17 cellular contexts compared by ENCODE assay signal in the genomic region with DNA sequence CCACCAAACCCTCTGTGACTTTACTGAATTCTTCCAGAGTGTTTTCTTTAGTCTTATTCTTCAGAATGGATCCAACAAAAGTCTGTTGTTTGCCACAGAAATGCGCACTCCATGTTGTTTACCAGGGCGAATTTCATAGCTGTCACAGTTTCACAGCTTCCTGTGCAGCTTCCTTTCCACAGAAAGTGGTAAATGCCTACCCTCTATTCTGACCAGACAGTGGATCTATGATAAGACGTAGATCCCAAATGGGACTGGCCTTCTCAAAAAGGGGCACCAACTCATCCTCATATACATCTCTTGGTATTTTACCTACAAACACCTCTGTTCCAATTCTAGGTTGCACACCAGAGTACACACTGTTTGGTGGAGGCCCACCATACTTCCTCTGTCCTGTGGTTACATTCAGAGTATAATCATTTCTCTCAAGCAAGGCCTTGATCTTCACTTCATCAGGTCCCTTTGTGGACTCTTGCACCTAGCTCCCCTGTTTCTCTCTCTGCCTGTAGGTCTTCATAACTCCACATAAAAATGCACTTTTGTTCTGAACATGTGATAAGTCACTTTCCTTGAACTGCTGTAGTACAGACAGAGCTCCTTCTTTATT.
DNase-seq lines count a peak whose midpoint lies in the region; ATAC-seq and TF ChIP-seq lines count a peak whose summit lies in the region.
"Had no signal": no experiment of that assay in that cellular context is flagged by ENCODE, and none has a peak within 500 bp of the region (broad histone marks: within the 10 kb centered on the region; RNA-seq: fewer than 3 reads in every experiment).

No MANE protein-coding gene starts in this region.

- no peaks in the 10 kb centered on the region for H3K9me2 ChIP-seq in Loucy (replicated peaks; ENCODE audit: low read depth, low read length)

- peak; percentile 53 for DNase-seq in activated CD4-positive, alpha-beta T cell treated with anti-CD3 and anti-CD28 coated beads, Interleukin-2, amount 10 ng/mL, durations not matched to agents 24 days and 14 days
- no peak for DNase-seq in activated CD4-positive, alpha-beta T cell treated with anti-CD3 and anti-CD28 coated beads, Interleukin-2, amount 50 U/mL, for 4 hours
- peak in 1 of 3 donors; percentile 15 for DNase-seq in CD4-positive, CD25-positive, alpha-beta regulatory T cell
- DNase-seq in central memory CD8-positive, alpha-beta T cell (ENCODE audit: low spot score in 2 of 2), result no peak
- no peak for DNase-seq in GM13976 (ENCODE audit: low spot score)
- DNase-seq: 8988T; COR-L47; NCI-H1436 treated with DMSO at 0.1 percent for 48 hours; NCI-H2081; NCI-H226; NCI-H526 treated with DMSO at 0.1 percent for 48 hours; NK-92 treated with Interleukin-12 subunit alpha and Interleukin-12 subunit beta, amount 100 ng/mL, for 24 hours had no signal

- no peak overlapping the region for H3K4me3 Mint-ChIP-seq in activated CD4-positive, alpha-beta T cell treated with anti-CD3 and anti-CD28 coated beads, Interleukin-2, amount 10 ng/mL, durations not matched to agents 24 days and 14 days
- no peak overlapping the region for H3K4me3 Mint-ChIP-seq in CD4-positive, CD25-positive, alpha-beta regulatory T cell
- no peak overlapping the region for H3K4me3 Mint-ChIP-seq in central memory CD8-positive, alpha-beta T cell

- peaks cover 24% of the 10 kb centered on the region for H3K4me1 Mint-ChIP-seq in activated CD4-positive, alpha-beta T cell treated with anti-CD3 and anti-CD28 coated beads, Interleukin-2, amount 10 ng/mL, durations not matched to agents 24 days and 14 days
- peaks cover 25 to 41% (median 33%) of the 10 kb centered on the region in 4 donors for H3K4me1 Mint-ChIP-seq in CD4-positive, CD25-positive, alpha-beta regulatory T cell
- H3K4me1 Mint-ChIP-seq in central memory CD8-positive, alpha-beta T cell, result peaks cover 42% of the 10 kb centered on the region

- peaks cover 14% of the 10 kb centered on the region for H3K9me3 Mint-ChIP-seq in activated CD4-positive, alpha-beta T cell treated with anti-CD3 and anti-CD28 coated beads, Interleukin-2, amount 10 ng/mL, durations not matched to agents 24 days and 14 days
- no peaks in the 10 kb centered on the region for H3K9me3 Mint-ChIP-seq in CD4-positive, CD25-positive, alpha-beta regulatory T cell
- H3K9me3 Mint-ChIP-seq in central memory CD8-positive, alpha-beta T cell, result no peaks in the 10 kb centered on the region
- H3K9me3 Mint-ChIP-seq: IgD-negative memory B cell had no signal

- H3K27me3 ChIP-seq in CD4-positive, CD25-positive, alpha-beta regulatory T cell (ENCODE audit: control insufficient read depth, insufficient read depth, low read length), result no peaks in the 10 kb centered on the region
- H3K27me3 ChIP-seq in Loucy (ENCODE audit: insufficient read depth, low read length, poor library complexity, severe bottlenecking), result no peaks in the 10 kb centered on the region
- H3K27me3 ChIP-seq: BLaER1 had no signal

- H3K36me3 ChIP-seq in CD4-positive, CD25-positive, alpha-beta regulatory T cell (ENCODE audit: control insufficient read depth, insufficient read depth, low read length), result peaks cover 24% of the 10 kb centered on the region
- peaks cover 31% of the 10 kb centered on the region; the same call in 1 of the 2 replicates for H3K36me3 ChIP-seq in Loucy (ENCODE audit: insufficient read depth, low read length)

- no peak overlapping the region for H2AFZ ChIP-seq in Loucy (ENCODE audit: low read length)

- H3K36me3 Mint-ChIP-seq in activated CD4-positive, alpha-beta T cell treated with anti-CD3 and anti-CD28 coated beads, Interleukin-2, amount 10 ng/mL, durations not matched to agents 24 days and 14 days (ENCODE audit: low read depth), result peaks cover 56% of the 10 kb centered on the region
- H3K36me3 Mint-ChIP-seq in CD4-positive, CD25-positive, alpha-beta regulatory T cell, result peaks cover 65% of the 10 kb centered on the region
- H3K36me3 Mint-ChIP-seq in central memory CD8-positive, alpha-beta T cell (ENCODE audit: insufficient read depth), result peaks cover 19% of the 10 kb centered on the region

- ATAC-seq in CD4-positive, CD25-positive, alpha-beta regulatory T cell (ENCODE audit: low read depth in 2 of 2), result no peak
- no peak for ATAC-seq in central memory CD8-positive, alpha-beta T cell (replicated peaks; ENCODE audit: extremely low read depth, poor library complexity, severe bottlenecking)
- no peak for ATAC-seq in HG03469 (IDR thresholded peaks at IDR 0.05; ENCODE audit: unreplicated experiment)
- ATAC-seq in GM18909 (IDR thresholded peaks at IDR 0.05; ENCODE audit: poor library complexity, unreplicated experiment), result no peak

- peak overlapping the region; percentile 17 for H3K27ac Mint-ChIP-seq in activated CD4-positive, alpha-beta T cell treated with anti-CD3 and anti-CD28 coated beads, Interleukin-2, amount 10 ng/mL, durations not matched to agents 24 days and 14 days
- peak overlapping the region in 2 of 3 donors; percentile 15 to 48 for H3K27ac Mint-ChIP-seq in CD4-positive, CD25-positive, alpha-beta regulatory T cell
- peak overlapping the region; percentile 42 for H3K27ac Mint-ChIP-seq in central memory CD8-positive, alpha-beta T cell (ENCODE audit: low read depth)
- H3K27ac Mint-ChIP-seq: IgD-negative memory B cell had no signal

- intact Hi-C loops in activated CD4-positive, alpha-beta T cell treated with anti-CD3 and anti-CD28 coated beads, Interleukin-2, amount 10 ng/mL, durations not matched to agents 24 days and 14 days (cut with micrococcal nuclease), result no loop called here

- no peaks in the 10 kb centered on the region for H3K27me3 Mint-ChIP-seq in activated CD4-positive, alpha-beta T cell treated with anti-CD3 and anti-CD28 coated beads, Interleukin-2, amount 10 ng/mL, durations not matched to agents 24 days and 14 days
- H3K27me3 Mint-ChIP-seq in CD4-positive, CD25-positive, alpha-beta regulatory T cell, result no peaks in the 10 kb centered on the region
- no peaks in the 10 kb centered on the region for H3K27me3 Mint-ChIP-seq in central memory CD8-positive, alpha-beta T cell
- H3K27me3 Mint-ChIP-seq: IgD-negative memory B cell had no signal

- H3K9ac ChIP-seq in Loucy (ENCODE audit: low read depth, low read length, poor library complexity, severe bottlenecking), result no peak overlapping the region
- H3K9ac ChIP-seq: BLaER1 had no signal

- H3K79me2 ChIP-seq in Loucy (ENCODE audit: insufficient read depth, low read length), result peaks cover 4% of the 10 kb centered on the region

- H3K27ac ChIP-seq in CD4-positive, CD25-positive, alpha-beta regulatory T cell (ENCODE audit: insufficient read depth, low read length, poor library complexity, severe bottlenecking), result no peak overlapping the region
- H3K27ac ChIP-seq: BLaER1 had no signal

- no peak overlapping the region for H3K4me3 ChIP-seq in CD4-positive, CD25-positive, alpha-beta regulatory T cell (ENCODE audit: low read depth, low read length)
- H3K4me3 ChIP-seq in Loucy (ENCODE audit: low read length, poor library complexity, severe bottlenecking), result no peak overlapping the region
- H3K4me3 ChIP-seq: BLaER1 had no signal

- H4K20me1 ChIP-seq in Loucy (ENCODE audit: insufficient read depth, low read length, poor library complexity, severe bottlenecking), result no peaks in the 10 kb centered on the region
- H4K20me1 ChIP-seq: BLaER1 had no signal

- TF ChIP-seq CTCF in Loucy (conservative IDR thresholded peaks at IDR 0.05; ENCODE audit: low read length) (no peak), GM13976 (IDR thresholded peaks at IDR 0.05; ENCODE audit: borderline replicate concordance, control extremely low read depth, extremely low read depth, insufficient read depth, missing control alignments) (no peak)

- in situ Hi-C loops in GM13976 (cut with MboI; ENCODE audit: low sequenced_read_pairs, unreplicated experiment), result no loop called here

- no peaks in the 10 kb centered on the region for H3K4me1 ChIP-seq in CD4-positive, CD25-positive, alpha-beta regulatory T cell (ENCODE audit: control insufficient read depth, insufficient read depth, low read length, poor library complexity, severe bottlenecking)
- peaks cover 16% of the 10 kb centered on the region for H3K4me1 ChIP-seq in Loucy (ENCODE audit: insufficient read depth, low read length, poor library complexity, severe bottlenecking)
- H3K4me1 ChIP-seq: BLaER1 had no signal

- no peaks in the 10 kb centered on the region for H3K9me3 ChIP-seq in CD4-positive, CD25-positive, alpha-beta regulatory T cell (ENCODE audit: control insufficient read depth in 2 of 2, low read length in 2 of 2)
- H3K9me3 ChIP-seq in Loucy (ENCODE audit: insufficient read depth, low read depth, low read length), result no peaks in the 10 kb centered on the region

- peak overlapping the region; percentile 30 for H3K4me2 ChIP-seq in Loucy (ENCODE audit: low read depth, low read length, poor library complexity, severe bottlenecking)
- H3K4me2 ChIP-seq: BLaER1 had no signal

- H3F3A ChIP-seq in Loucy (ENCODE audit: low read depth), result no peaks in the 10 kb centered on the region
